30 cellular contexts compared by ENCODE assay signal in genomic region chr2:62968168-62968567, GRCh38.
"Had no signal": no experiment of that assay in that cellular context is flagged by ENCODE, and none has a peak within 500 bp of the region (broad histone marks: within the 10 kb centered on the region; RNA-seq: fewer than 3 reads in every experiment).

No MANE protein-coding gene starts in this region.

- H3K27me3 ChIP-seq: ascending aorta, MG63, Peyer's patch had no signal

- ATAC-seq: activated CD8-positive, alpha-beta T cell treated with anti-CD3 and anti-CD28 coated beads for 36 hours; activated T-cell treated with anti-CD3 and anti-CD28 coated beads, Interleukin-2, amount 50 U/mL, for 72 hours; activated T-helper 17 cell treated with anti-CD3 and anti-CD28 coated beads, Interleukin-2, amount 50 U/mL, for 72 hours; PC-3 had no signal

- H3K4me3 ChIP-seq: ascending aorta, MG63, Peyer's patch had no signal

- H3K4me1 ChIP-seq: ascending aorta, Peyer's patch had no signal

- H3K9me3 ChIP-seq: ascending aorta, MG63, Peyer's patch had no signal

- DNase-seq: activated CD4-positive, alpha-beta T cell treated with anti-CD3 and anti-CD28 coated beads, Interleukin-2, amount 10 ng/mL, durations not matched to agents 24 days and 14 days; activated CD4-positive, alpha-beta T cell treated with anti-CD3 and anti-CD28 coated beads, Interleukin-2, amount 50 U/mL, for 4 hours; activated CD8-positive, alpha-beta T cell treated with anti-CD3 and anti-CD28 coated beads for 36 hours; activated gamma-delta T cell; activated naive CD4-positive, alpha-beta T cell treated with Interleukin-2 at 50 U/mL for 16 hours; activated naive CD8-positive, alpha-beta T cell treated with anti-CD3 and anti-CD28 coated beads, Interleukin-2, amount 10 ng/mL, durations not matched to agents 7 days and 5 days; activated T-cell treated with anti-CD3 and anti-CD28 coated beads, Interleukin-2, amount 50 U/mL, for 1 hour; activated T-cell treated with anti-CD3 and anti-CD28 coated beads, Interleukin-2, amount 50 U/mL, for 72 hours; amygdala; Karpas-422; KBM-7; MG63; NCI-H1048; NCI-H1105 treated with DMSO at 0.1 percent for 48 hours; NCI-H1436; NCI-H1694; NCI-H1930; NCI-H2081 treated with DMSO at 0.1 percent for 48 hours; NCI-H345; NCI-H526; NCI-H748 treated with DMSO at 0.1 percent for 48 hours; NK-92 treated with Interleukin-12 subunit alpha and Interleukin-12 subunit beta, amount 100 ng/mL, for 24 hours; PC-3; Peyer's patch; Right ventricle myocardium superior; RPMI8226; SW 1271; T-helper 9 cell had no signal

- H3K27ac ChIP-seq: ascending aorta, Peyer's patch had no signal
